In genomic region chr2:188079176-188079575, GRCh38 we compare ENCODE assay signal across 1 cellular context.
TF ChIP-seq lines count a peak whose summit lies in the region.

No MANE protein-coding gene starts in this region.

TF ChIP-seq in IMR-90, 13 proteins besides CTCF, POLR2A, EP300 and RAD21:
- TF ChIP-seq MAZ (IDR thresholded peaks at IDR 0.05; ENCODE audit: borderline replicate concordance, low read depth, low read length) (no peak), BHLHE40 (IDR thresholded peaks at IDR 0.05; ENCODE audit: low read depth, low read length) (0 out of 2 replicates have a peak, but pooled peaks have one; percentile 12), CEBPB (IDR thresholded peaks at IDR 0.05; ENCODE audit: low read depth, low read length) (peak; percentile 89), FOS (IDR thresholded peaks at IDR 0.05; ENCODE audit: low read depth, low read length) (no peak), MXI1 (IDR thresholded peaks at IDR 0.05; ENCODE audit: borderline replicate concordance, low read depth, low read length) (no peak), RFX5 (IDR thresholded peaks at IDR 0.05; ENCODE audit: low read depth, low read length) (no peak), CHD1 (IDR thresholded peaks at IDR 0.05; ENCODE audit: low read depth, low read length) (no peak), NFE2L2 (IDR thresholded peaks at IDR 0.05; ENCODE audit: low read depth, low read length) (no peak), SMC3 (IDR thresholded peaks at IDR 0.05; ENCODE audit: low read depth, low read length) (no peak)
- TF ChIP-seq, protein P1, sequence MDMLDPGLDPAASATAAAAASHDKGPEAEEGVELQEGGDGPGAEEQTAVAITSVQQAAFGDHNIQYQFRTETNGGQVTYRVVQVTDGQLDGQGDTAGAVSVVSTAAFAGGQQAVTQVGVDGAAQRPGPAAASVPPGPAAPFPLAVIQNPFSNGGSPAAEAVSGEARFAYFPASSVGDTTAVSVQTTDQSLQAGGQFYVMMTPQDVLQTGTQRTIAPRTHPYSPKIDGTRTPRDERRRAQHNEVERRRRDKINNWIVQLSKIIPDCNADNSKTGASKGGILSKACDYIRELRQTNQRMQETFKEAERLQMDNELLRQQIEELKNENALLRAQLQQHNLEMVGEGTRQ (IDR thresholded peaks at IDR 0.05; ENCODE audit: low read depth, low read length) = no peak
